In the genomic region with DNA sequence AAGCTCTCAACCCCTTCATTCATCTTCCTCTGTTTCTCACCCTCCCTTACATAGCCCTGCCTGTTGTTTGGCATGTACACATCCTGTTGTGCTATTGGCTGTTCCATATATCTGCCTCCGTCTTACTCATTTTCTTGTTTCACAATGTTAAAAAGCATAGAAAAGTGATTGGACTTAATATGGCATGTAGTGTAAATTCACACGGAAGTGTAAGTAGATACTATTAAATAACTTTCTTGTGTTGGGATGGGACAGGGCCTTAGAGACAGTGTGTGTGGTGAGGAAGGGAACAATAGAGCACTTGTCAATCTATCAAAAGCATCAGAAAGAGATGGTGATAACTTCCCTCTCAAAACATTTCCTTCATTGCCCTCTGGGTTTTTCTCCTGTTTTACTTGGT, we compare ENCODE assay signal across 22 cellular contexts.
"Had no signal": no experiment of that assay in that cellular context is flagged by ENCODE, and none has a peak within 500 bp of the region (broad histone marks: within the 10 kb centered on the region; RNA-seq: fewer than 3 reads in every experiment).

No MANE protein-coding gene starts in this region.

- H3K9me3 Mint-ChIP-seq: endodermal cell, immature natural killer cell, memory B cell, natural killer cell, neural crest cell had no signal

- H3K27me3 ChIP-seq: colonic mucosa, gastrocnemius medialis, heart right ventricle, pancreas, uterus had no signal

- DNase-seq: colonic mucosa; dermis blood vessel endothelial cell; endodermal cell; gastrocnemius medialis; heart right ventricle; immature natural killer cell; kidney; left cardiac atrium; left ventricle myocardium inferior; lower lobe of right lung; natural killer cell; pancreas; right cardiac atrium; small intestine; stimulated activated CD4-positive, alpha-beta T cell treated with anti-CD3 and anti-CD28 coated beads, Interleukin-12 subunit alpha, Interleukin-12 subunit beta, amount 100 ng/mL, for 4 hours; stimulated activated naive CD4-positive, alpha-beta T cell treated with Interleukin-2 at 50 U/mL for 16 hours; uterus had no signal

- H3K9me3 ChIP-seq: colonic mucosa, gastrocnemius medialis, heart right ventricle, left ventricle myocardium inferior, lower lobe of right lung, pancreas, uterus had no signal

- H3K27ac ChIP-seq: colonic mucosa, gastrocnemius medialis, heart right ventricle, left ventricle myocardium inferior, lower lobe of right lung, pancreas, uterus had no signal

- H3K4me3 Mint-ChIP-seq: endodermal cell, immature natural killer cell, memory B cell, mesothelial cell of epicardium, natural killer cell, neural crest cell, type B pancreatic cell had no signal

- H3K4me3 ChIP-seq: colonic mucosa, gastrocnemius medialis, heart right ventricle, left ventricle myocardium inferior, lower lobe of right lung, pancreas, uterus had no signal

- H3K27ac Mint-ChIP-seq: endodermal cell, immature natural killer cell, memory B cell, mesothelial cell of epicardium, natural killer cell, progenitor cell of endocrine pancreas, type B pancreatic cell had no signal

- H3K36me3 Mint-ChIP-seq: natural killer cell had no signal

- H3K27me3 Mint-ChIP-seq: memory B cell, progenitor cell of endocrine pancreas, type B pancreatic cell had no signal

- H3K36me3 ChIP-seq: colonic mucosa, gastrocnemius medialis, heart right ventricle, left ventricle myocardium inferior, lower lobe of right lung, pancreas, uterus had no signal

- ATAC-seq: gastrocnemius medialis, heart right ventricle, left cardiac atrium, lower lobe of right lung, natural killer cell, pancreas, right cardiac atrium had no signal

- H3K4me1 Mint-ChIP-seq: endodermal cell, immature natural killer cell, natural killer cell had no signal

- H3K4me1 ChIP-seq: colonic mucosa, gastrocnemius medialis, heart right ventricle, left ventricle myocardium inferior, lower lobe of right lung, pancreas, uterus had no signal
